Comparison of ENCODE assay signal across 23 cellular contexts in the genomic region with DNA sequence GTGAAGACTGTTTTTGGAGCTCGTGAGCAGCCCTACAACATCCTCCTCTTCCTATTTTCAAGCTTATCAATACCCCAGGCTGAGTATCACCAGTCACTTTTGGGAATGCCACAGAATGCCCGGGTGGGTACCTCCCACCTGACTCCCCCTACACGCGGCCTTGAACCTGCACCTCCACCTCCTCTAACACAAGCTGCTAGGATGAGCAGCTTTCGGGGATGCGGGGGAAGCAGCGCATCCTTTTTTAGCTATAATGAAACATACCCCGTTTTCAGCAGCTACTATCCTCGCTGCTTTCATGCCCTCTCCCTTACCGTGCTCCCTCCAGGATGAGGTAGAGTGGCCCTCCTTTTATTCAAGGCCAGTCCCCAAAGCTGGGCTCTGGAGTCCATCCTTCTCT. TPM values are rescaled to one million over a fixed set of nuclear protein-coding genes. Genes with fewer than 3 reads are reported as not detected.
DNase-seq lines count a peak whose midpoint lies in the region; ATAC-seq and TF ChIP-seq lines count a peak whose summit lies in the region.
"Had no signal": no experiment of that assay in that cellular context is flagged by ENCODE, and none has a peak within 500 bp of the region (broad histone marks: within the 10 kb centered on the region; RNA-seq: fewer than 3 reads in every experiment).

No MANE protein-coding gene starts in this region.

- H3K4me3 ChIP-seq in duodenal mucosa (ENCODE audit: low read depth in 1 of 2, low read length in 2 of 2) (no peak overlapping the region), gastrocnemius medialis (no peak overlapping the region)
- H3K4me3 ChIP-seq: BLaER1 treated with 17β-estradiol and CSF1 and Interleukin-3, amounts not matched to agents 10 nM and 100 nM; skin epidermis had no signal

- H3K27ac ChIP-seq in H9 (ENCODE audit: insufficient read length, low read depth, low read length), result no peak overlapping the region
- H3K27ac ChIP-seq in duodenal mucosa (ENCODE audit: low read depth, low read length), result peak overlapping the region; percentile 30
- H3K27ac ChIP-seq in gastrocnemius medialis, result peak overlapping the region in 3 of 4 donors; percentile 31 to 56 (median 45)
- H3K27ac ChIP-seq: BLaER1 treated with 17β-estradiol and CSF1 and Interleukin-3, amounts not matched to agents 10 nM and 100 nM had no signal

- no peak overlapping the region for H2BK15ac ChIP-seq in H9 (ENCODE audit: low read depth, low read length)

- H3K4me1 ChIP-seq in H9 (ENCODE audit: insufficient read depth, low read length), result peaks cover 12% of the 10 kb centered on the region; the same call in 1 of the 2 replicates
- peaks cover 48 to 51% of the 10 kb centered on the region in 2 donors for H3K4me1 ChIP-seq in duodenal mucosa (ENCODE audit: control insufficient read depth in 1 of 2, insufficient read depth in 2 of 2, low read length in 2 of 2)
- H3K4me1 ChIP-seq in gastrocnemius medialis, result peaks cover 60 to 70% of the 10 kb centered on the region in 2 donors

- no peak overlapping the region for H2BK20ac ChIP-seq in H9 (ENCODE audit: low read depth, low read length, poor library complexity, severe bottlenecking)

- peak overlapping the region; percentile 76 for H3K27ac Mint-ChIP-seq in activated CD4-positive, alpha-beta T cell treated with anti-CD3 and anti-CD28 coated beads, Interleukin-2, amount 10 ng/mL, durations not matched to agents 7 days and 5 days
- H3K27ac Mint-ChIP-seq in H9, result peak overlapping the region; percentile 25 to 66 (median 45); a peak in 1 of 7 replicates

- in situ Hi-C loops in gastrocnemius medialis (cut with MboI; ENCODE audit: low sequenced_read_pairs in 4 of 4), result no loop called here

- peaks cover 45% of the 10 kb centered on the region; the same call in 1 of the 2 replicates for H3K79me2 ChIP-seq in H9 (ENCODE audit: insufficient read depth, low read length)

- H2AFZ ChIP-seq in H9 (ENCODE audit: low read length), result no peak overlapping the region

- H3T11ph ChIP-seq in H9 (ENCODE audit: low read length), result no peak overlapping the region

- H2BK120ac ChIP-seq in H9 (ENCODE audit: low read depth, low read length, poor library complexity, severe bottlenecking), result no peak overlapping the region

- H3K9me3 ChIP-seq in H9 (ENCODE audit: control insufficient read depth, low read depth, low read length), result no peaks in the 10 kb centered on the region
- no peaks in the 10 kb centered on the region for H3K9me3 ChIP-seq in duodenal mucosa (ENCODE audit: control insufficient read depth in 1 of 2, low read length in 2 of 2)
- no peaks in the 10 kb centered on the region for H3K9me3 ChIP-seq in gastrocnemius medialis
- H3K9me3 ChIP-seq: BLaER1 treated with 17β-estradiol and CSF1 and Interleukin-3, amounts not matched to agents 10 nM and 100 nM had no signal

- H3K36me3 Mint-ChIP-seq in activated CD4-positive, alpha-beta T cell treated with anti-CD3 and anti-CD28 coated beads, Interleukin-2, amount 10 ng/mL, durations not matched to agents 7 days and 5 days (ENCODE audit: low read depth), result peaks cover 23% of the 10 kb centered on the region
- peaks cover 10 to 18% (median 13%) of the 10 kb centered on the region in 3 experiments; a peak in 6 of 7 replicates for H3K36me3 Mint-ChIP-seq in H9 (ENCODE audit: insufficient read depth in 1 of 3, low read depth in 3 of 3)
- H3K36me3 Mint-ChIP-seq: natural killer cell had no signal

- no peak overlapping the region for H2BK12ac ChIP-seq in H9 (ENCODE audit: insufficient read length, low read depth, low read length)

- DNase-seq in activated CD4-positive, alpha-beta T cell treated with anti-CD3 and anti-CD28 coated beads, Interleukin-2, amount 10 ng/mL, durations not matched to agents 7 days and 5 days, result no peak
- no peak for DNase-seq in activated CD4-positive, alpha-beta T cell treated with anti-CD3 and anti-CD28 coated beads for 1 hour
- DNase-seq in H9, result no peak
- no peak for DNase-seq in gastrocnemius medialis
- no peak for DNase-seq in SIG-M5 treated with dmso at 0.1 percent for 504 hours (lab: John Stamatoyannopoulos, UW; ENCODE audit: unreplicated experiment)
- DNase-seq: activated CD4-positive, alpha-beta T cell treated with anti-CD3 and anti-CD28 coated beads, Interleukin-2, amount 50 U/mL, for 1 hour; cerebellar nuclear complex; DMS53; effector CD8-positive, alpha-beta T cell; Karpas-422; natural killer cell; NCI-H1092 treated with DMSO at 0.1 percent for 48 hours; NCI-H2107; NCI-H69; OCI-M1; SHP77; stimulated activated CD4-positive, alpha-beta T cell treated with anti-CD3 and anti-CD28 coated beads, Interleukin-2, amount 100 ng/mL, for 48 hours; substantia nigra had no signal

- no peaks in the 10 kb centered on the region for H3K23me2 ChIP-seq in H9 (ENCODE audit: insufficient read length, low read depth, low read length, poor library complexity, severe bottlenecking)

- no peak overlapping the region for H2BK5ac ChIP-seq in H9 (ENCODE audit: insufficient read length, low read length)

- H3K4me2 ChIP-seq in H9 (ENCODE audit: insufficient read depth, insufficient read length, low read length), result no peak overlapping the region

- no CpG with 5 or more reads among the region's 10 CpGs for WGBS in H9 (ENCODE audit: extremely low coverage, insufficient read length, low lambda C conversion rate)

- no peaks in the 10 kb centered on the region for H3K9me3 Mint-ChIP-seq in activated CD4-positive, alpha-beta T cell treated with anti-CD3 and anti-CD28 coated beads, Interleukin-2, amount 10 ng/mL, durations not matched to agents 7 days and 5 days
- no peaks in the 10 kb centered on the region for H3K9me3 Mint-ChIP-seq in H9
- H3K9me3 Mint-ChIP-seq: natural killer cell had no signal

- intact Hi-C loops in gastrocnemius medialis (cut with DNase I; ENCODE audit: low total_unique reads), result no loop called here

- no peak for ATAC-seq in gastrocnemius medialis
- ATAC-seq in HG03280 (IDR thresholded peaks at IDR 0.05; ENCODE audit: unreplicated experiment), result no peak
- ATAC-seq in HG03442 (IDR thresholded peaks at IDR 0.05; ENCODE audit: unreplicated experiment), result no peak
- ATAC-seq: natural killer cell had no signal

- H3K4me1 Mint-ChIP-seq in activated CD4-positive, alpha-beta T cell treated with anti-CD3 and anti-CD28 coated beads, Interleukin-2, amount 10 ng/mL, durations not matched to agents 7 days and 5 days, result peaks cover 82% of the 10 kb centered on the region
- H3K4me1 Mint-ChIP-seq in H9, result peaks cover 66 to 68% of the 10 kb centered on the region in 2 experiments

- H4K91ac ChIP-seq in H9 (ENCODE audit: insufficient read length, low read depth, low read length), result no peak overlapping the region

- no peak overlapping the region for H4K5ac ChIP-seq in H9 (ENCODE audit: insufficient read length, low read depth, low read length)

- no peak overlapping the region for H3K23ac ChIP-seq in H9 (ENCODE audit: insufficient read length, low read depth, low read length)

- H3K4ac ChIP-seq in H9 (ENCODE audit: low read depth, low read length), result no peak overlapping the region

- H3K14ac ChIP-seq in H9 (ENCODE audit: insufficient read depth, low read length), result no peak overlapping the region

- H3K27me3 ChIP-seq in H9 (ENCODE audit: insufficient read depth, low read length) (no peaks in the 10 kb centered on the region), duodenal mucosa (ENCODE audit: control insufficient read depth in 1 of 2, insufficient read depth in 2 of 2, low read length in 2 of 2) (no peaks in the 10 kb centered on the region), gastrocnemius medialis (no peaks in the 10 kb centered on the region)
- H3K27me3 ChIP-seq: BLaER1 treated with 17β-estradiol and CSF1 and Interleukin-3, amounts not matched to agents 10 nM and 100 nM had no signal

- no peaks in the 10 kb centered on the region for H3K27me3 Mint-ChIP-seq in activated CD4-positive, alpha-beta T cell treated with anti-CD3 and anti-CD28 coated beads, Interleukin-2, amount 10 ng/mL, durations not matched to agents 7 days and 5 days
- no peaks in the 10 kb centered on the region for H3K27me3 Mint-ChIP-seq in H9 (ENCODE audit: low read depth)

- no peak overlapping the region for H2AK5ac ChIP-seq in H9 (ENCODE audit: insufficient read length, low read length)

- TF ChIP-seq CTCF in H9 (conservative IDR thresholded peaks at IDR 0.05) (no peak), gastrocnemius medialis (IDR thresholded peaks at IDR 0.05 in 4 of 5, conservative IDR thresholded peaks at IDR 0.05 in 1 of 5) (no peak)

- no peak for TF ChIP-seq POLR2A in gastrocnemius medialis (IDR thresholded peaks at IDR 0.05)

- no peak overlapping the region for H3K18ac ChIP-seq in H9 (ENCODE audit: insufficient read length, low read depth, low read length)

- no peak overlapping the region for H3K56ac ChIP-seq in H9 (ENCODE audit: insufficient read length, low read depth, low read length)

- POLR2A ChIA-PET in activated CD4-positive, alpha-beta T cell treated with anti-CD3 and anti-CD28 coated beads, Interleukin-2, amount 10 ng/mL, durations not matched to agents 7 days and 5 days (lab: Charles Lee), result no interaction called here

- no peak overlapping the region for H3K4me3 Mint-ChIP-seq in activated CD4-positive, alpha-beta T cell treated with anti-CD3 and anti-CD28 coated beads, Interleukin-2, amount 10 ng/mL, durations not matched to agents 7 days and 5 days
- H3K4me3 Mint-ChIP-seq in H9, result no peak overlapping the region
- H3K4me3 Mint-ChIP-seq: natural killer cell had no signal

- H3K79me1 ChIP-seq in H9 (ENCODE audit: insufficient read depth, low read depth, low read length, poor library complexity, severe bottlenecking), result peaks cover 17% of the 10 kb centered on the region

- CTCF ChIA-PET in activated CD4-positive, alpha-beta T cell treated with anti-CD3 and anti-CD28 coated beads, Interleukin-2, amount 10 ng/mL, durations not matched to agents 7 days and 5 days (lab: Charles Lee), result interaction anchor here (0.9 to 2.2 kb wide), 3 partner anchors 9 to 17 kb away, joined by 3 to 10 read pairs (median 3); no protein-coding TSS in a partner anchor

- no peak overlapping the region for H3K9ac ChIP-seq in H9 (ENCODE audit: extremely low read depth, insufficient read length, low read length)
- no peak overlapping the region for H3K9ac ChIP-seq in duodenal mucosa (ENCODE audit: low read depth in 1 of 2, low read length in 2 of 2)
- H3K9ac ChIP-seq: BLaER1 treated with 17β-estradiol and CSF1 and Interleukin-3, amounts not matched to agents 10 nM and 100 nM had no signal

- H4K8ac ChIP-seq in H9 (replicated peaks; ENCODE audit: insufficient read length, low read depth, low read length), result no peak overlapping the region

- no peaks in the 10 kb centered on the region for H4K20me1 ChIP-seq in H9 (ENCODE audit: control insufficient read depth, insufficient read depth, insufficient read length)

- H3K36me3 ChIP-seq in duodenal mucosa (ENCODE audit: control insufficient read depth in 1 of 2, insufficient read depth in 2 of 2, low read length in 2 of 2) (peaks cover 6 to 14% of the 10 kb centered on the region in 2 donors), gastrocnemius medialis (no peaks in the 10 kb centered on the region)

RNA-seq across cellular contexts. Expression of a gene that starts 55.4 kb away (rescaled TPM):
- total RNA-seq in activated CD4-positive, alpha-beta T cell treated with anti-CD3 and anti-CD28 coated beads, Interleukin-2, amount 10 ng/mL, durations not matched to agents 7 days and 5 days, result 100 to 1,000 TPM; 160 to 170 TPM
- total RNA-seq in H9 (2021), result 131 and 134 TPM in 2 replicates
- 10 to 100 TPM; 28.7 to 68.4 (median 49.4) TPM for total RNA-seq in gastrocnemius medialis
